In genomic region chr21:39386899-39387298, GRCh38 we compare ENCODE assay signal across 2 cellular contexts.
TF ChIP-seq lines count a peak whose summit lies in the region.

No MANE protein-coding gene starts in this region.

TF ChIP-seq in HCT116, 20 proteins besides CTCF, POLR2A, EP300 and RAD21:
- TF ChIP-seq YY1 (IDR thresholded peaks at IDR 0.05; ENCODE audit: extremely low read depth, insufficient replicate concordance, low read depth, low read length) (no peak), ZBTB33 (IDR thresholded peaks at IDR 0.05; ENCODE audit: extremely low read depth, insufficient replicate concordance, low read length) (no peak), CBX3 (IDR thresholded peaks at IDR 0.05; ENCODE audit: low read depth) (no peak), SRF (IDR thresholded peaks at IDR 0.05; ENCODE audit: low read depth) (no peak), ZNF274 (IDR thresholded peaks at IDR 0.05; ENCODE audit: low read depth, low read length) (no peak), EZH2 (IDR thresholded peaks at IDR 0.05) (no peak), SIN3A (IDR thresholded peaks at IDR 0.05; ENCODE audit: low read depth) (no peak), MAX (IDR thresholded peaks at IDR 0.05) (no peak), ELF1 (IDR thresholded peaks at IDR 0.05; ENCODE audit: borderline replicate concordance, low read depth) (no peak), FOSL1 (IDR thresholded peaks at IDR 0.05; ENCODE audit: low read depth) (no peak), REST (IDR thresholded peaks at IDR 0.05; ENCODE audit: low read depth) (no peak), POLR2AphosphoS5 (IDR thresholded peaks at IDR 0.05; ENCODE audit: low read depth, low read length) (no peak), EGR1 (IDR thresholded peaks at IDR 0.05; ENCODE audit: low read depth) (no peak), CEBPB (IDR thresholded peaks at IDR 0.05; ENCODE audit: low read depth) (no peak), TCF7L2 (IDR thresholded peaks at IDR 0.05; ENCODE audit: borderline replicate concordance, extremely low read depth, insufficient read depth, insufficient read length) (no peak), SP1 (IDR thresholded peaks at IDR 0.05; ENCODE audit: low read depth) (no peak), ZFX (IDR thresholded peaks at IDR 0.05) (no peak), JUND (IDR thresholded peaks at IDR 0.05) (no peak)
- TF ChIP-seq, protein P1, sequence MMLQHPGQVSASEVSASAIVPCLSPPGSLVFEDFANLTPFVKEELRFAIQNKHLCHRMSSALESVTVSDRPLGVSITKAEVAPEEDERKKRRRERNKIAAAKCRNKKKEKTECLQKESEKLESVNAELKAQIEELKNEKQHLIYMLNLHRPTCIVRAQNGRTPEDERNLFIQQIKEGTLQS (IDR thresholded peaks at IDR 0.05) = no peak

TF ChIP-seq in endothelial cell of umbilical vein, 7 proteins besides CTCF, POLR2A, EP300 and RAD21:
- TF ChIP-seq JUN (IDR thresholded peaks at IDR 0.05; ENCODE audit: borderline replicate concordance, insufficient read depth, insufficient read length, low read depth) (no peak), MYC (IDR thresholded peaks at IDR 0.05; ENCODE audit: low read depth, low read length) (no peak), GATA2 (IDR thresholded peaks at IDR 0.05; ENCODE audit: insufficient read depth, insufficient read length, low read depth, low read length) (no peak), EZH2 (IDR thresholded peaks at IDR 0.05; ENCODE audit: borderline replicate concordance, low read depth, low read length, severe bottlenecking) (no peak), POLR2AphosphoS5 (IDR thresholded peaks at IDR 0.05; ENCODE audit: insufficient read depth, low read depth, low read length) (no peak), MAX (IDR thresholded peaks at IDR 0.05; ENCODE audit: insufficient read depth, insufficient read length) (no peak), FOS (IDR thresholded peaks at IDR 0.05; ENCODE audit: borderline replicate concordance, insufficient read depth, low read length) (no peak)
